Comparison of ENCODE assay signal across 18 cellular contexts in the genomic region with DNA sequence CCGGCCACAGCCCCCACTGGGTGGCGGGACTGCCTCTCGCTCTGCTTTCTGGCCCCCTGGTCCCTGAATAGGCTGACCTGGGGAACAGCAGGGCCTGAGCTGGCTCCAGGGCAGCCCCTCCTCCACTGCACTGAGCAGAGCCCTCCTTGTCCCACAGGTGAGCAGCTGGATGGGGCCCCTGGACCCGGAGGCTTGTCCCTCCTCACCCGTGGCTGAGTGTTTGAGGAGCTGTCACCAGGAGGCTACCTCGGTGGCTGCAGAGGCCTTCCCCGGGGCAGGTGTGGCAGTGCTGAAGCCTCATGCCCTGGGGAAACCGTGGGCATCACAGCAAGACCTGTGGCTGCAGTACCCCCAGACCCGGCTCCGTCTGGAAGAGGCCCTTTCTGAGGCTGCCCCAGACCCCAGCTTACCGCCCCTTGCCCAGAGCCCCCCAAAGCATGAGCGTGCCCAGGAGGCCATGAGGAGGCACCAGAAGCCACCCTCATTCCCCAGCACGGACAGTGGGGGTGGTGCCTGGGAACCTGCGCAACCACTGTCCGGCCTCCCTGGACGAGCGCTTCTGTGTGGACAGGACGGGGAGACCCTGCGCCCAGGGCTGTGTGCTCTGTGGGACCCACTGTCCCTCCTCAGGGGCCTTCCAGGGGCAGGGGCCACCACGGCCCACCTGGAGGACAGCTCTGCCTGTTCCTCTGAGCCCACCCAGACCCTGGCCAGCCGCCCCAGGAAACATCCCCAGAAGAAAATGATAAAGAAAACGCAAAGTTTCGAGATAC. TPM values are rescaled to one million over a fixed set of nuclear protein-coding genes. Genes with fewer than 3 reads are reported as not detected.
DNase-seq lines count a peak whose midpoint lies in the region; ATAC-seq, FAIRE-seq and TF ChIP-seq lines count a peak whose summit lies in the region.
"Had no signal": no experiment of that assay in that cellular context is flagged by ENCODE, and none has a peak within 500 bp of the region (broad histone marks: within the 10 kb centered on the region; RNA-seq: fewer than 3 reads in every experiment).

No MANE protein-coding gene starts in this region.

- BruUV-seq in HepG2 (replicated peaks; lab: Mats Ljungman, UMichigan), result no TSS peak

- H2AFZ ChIP-seq in HepG2 (ENCODE audit: low read length), result no peak overlapping the region
- H2AFZ ChIP-seq: GM23248, PC-9 had no signal

- CTCF ChIA-PET in HepG2 (lab: Yijun Ruan, JAX; ENCODE audit: low intra/inter-chr PET ratio, low total read pairs), result no interaction called here

- no peaks in the 10 kb centered on the region for H4K20me1 ChIP-seq in HepG2 (ENCODE audit: insufficient read depth, low read length)

- H3K27me3 Mint-ChIP-seq in stimulated activated naive CD8-positive, alpha-beta T cell treated with anti-CD3 and anti-CD28 coated beads, Interleukin-15, amount 100 ng/mL, for 72 hours, result peaks cover 34% of the 10 kb centered on the region

- H3K9ac ChIP-seq in HepG2 (ENCODE audit: insufficient read depth, low read depth, low read length), result no peak overlapping the region
- H3K9ac ChIP-seq: GM23248 had no signal

- no peak overlapping the region for H3K4me3 ChIP-seq in HepG2 (replicated peaks in 1 of 3; ENCODE audit: insufficient read depth in 1 of 3, low read depth in 2 of 3, low read length in 3 of 3)
- H3K4me3 ChIP-seq: GM23248, K562, PC-9 had no signal

- H3K36me3 Mint-ChIP-seq in stimulated activated effector memory CD8-positive, alpha-beta T cell treated with anti-CD3 and anti-CD28 coated beads, Interleukin-12 subunit alpha, Interleukin-12 subunit beta, amount 100 ng/mL, for 72 hours, result no peaks in the 10 kb centered on the region

- in situ Hi-C loops in HepG2 (cut with HindIII; ENCODE audit: extremely low pct_ligation_motif_present, low pct_unique_long_range_greater_than_20kb), result no loop called here

- no peaks in the 10 kb centered on the region for H3K4me1 ChIP-seq in HepG2 (ENCODE audit: insufficient read depth, low read length)

- TF ChIP-seq CTCF in HepG2 (CRISPR knock-in tag; IDR thresholded peaks at IDR 0.05), result no peak

- no peaks in the 10 kb centered on the region for H3K79me2 ChIP-seq in HepG2 (ENCODE audit: insufficient read depth, low read length)

- no peaks in the 10 kb centered on the region for H3K36me3 ChIP-seq in HepG2 (replicated peaks in 1 of 2; ENCODE audit: control insufficient read depth in 1 of 2, insufficient read depth in 2 of 2, low read length in 2 of 2)

- peaks cover 0 to 8% of the 10 kb centered on the region in 2 donors for H3K9me3 Mint-ChIP-seq in stimulated activated naive CD8-positive, alpha-beta T cell treated with anti-CD3 and anti-CD28 coated beads, Interleukin-15, amount 100 ng/mL, for 72 hours
- H3K9me3 Mint-ChIP-seq in stimulated activated effector memory CD8-positive, alpha-beta T cell treated with anti-CD3 and anti-CD28 coated beads, Interleukin-12 subunit alpha, Interleukin-12 subunit beta, amount 100 ng/mL, for 72 hours, result no peaks in the 10 kb centered on the region

- ATAC-seq in stimulated activated naive CD8-positive, alpha-beta T cell treated with anti-CD3 and anti-CD28 coated beads, Interleukin-15, amount 100 ng/mL, for 72 hours, result peak; percentile 20
- no peak for ATAC-seq in stimulated activated naive CD8-positive, alpha-beta T cell treated with anti-CD3 and anti-CD28 coated beads, Interleukin-15, Interleukin-2, amounts not matched to agents 100 U/mL and 50 U/mL, for 24 hours
- peak; percentile 24; the same call in 1 of the 3 replicates for ATAC-seq in HepG2
- ATAC-seq in sciatic nerve, result peak; percentile 10
- no peak for ATAC-seq in HG03139 (IDR thresholded peaks at IDR 0.05; ENCODE audit: unreplicated experiment)
- ATAC-seq in stimulated activated effector memory CD8-positive, alpha-beta T cell treated with anti-CD3 and anti-CD28 coated beads, Interleukin-12 subunit alpha, Interleukin-12 subunit beta, amount 100 ng/mL, for 72 hours, result no peak
- ATAC-seq: K562 had no signal

- no peak overlapping the region for H3K4me2 ChIP-seq in HepG2 (ENCODE audit: low read depth, low read length)
- H3K4me2 ChIP-seq: PC-9 had no signal

- TF ChIP-seq EP300 in HepG2 (IDR thresholded peaks at IDR 0.05; ENCODE audit: low read depth in 2 of 2, low read length in 2 of 2) (no peak), HepG2 (CRISPR knock-in tag; IDR thresholded peaks at IDR 0.05; ENCODE audit: borderline replicate concordance) (no peak)

- 25% methylated on average over 8 of the region's 23 CpGs for WGBS in HepG2 (ENCODE audit: low lambda C conversion rate)

- POLR2A ChIA-PET in HepG2 (lab: Yijun Ruan, JAX), result no interaction called here

- DNase-seq in stimulated activated naive CD8-positive, alpha-beta T cell treated with anti-CD3 and anti-CD28 coated beads, Interleukin-15, amount 100 ng/mL, for 72 hours, result no peak
- DNase-seq in stimulated activated naive CD8-positive, alpha-beta T cell treated with anti-CD3 and anti-CD28 coated beads, Interleukin-15, Interleukin-2, amounts not matched to agents 100 U/mL and 50 U/mL, for 24 hours, result no peak
- DNase-seq in HepG2 (ENCODE audit: low spot score) (no peak), sciatic nerve (ENCODE audit: low spot score) (peak; percentile 43), NCI-H510A (lab: John Stamatoyannopoulos, UW) (no peak)
- no peak for DNase-seq in stimulated activated effector memory CD8-positive, alpha-beta T cell treated with anti-CD3 and anti-CD28 coated beads, Interleukin-12 subunit alpha, Interleukin-12 subunit beta, amount 100 ng/mL, for 72 hours (ENCODE audit: low spot score in 2 of 2)
- DNase-seq: ACHN, GM23248, NCI-H1048, NCI-H146, NCI-H748 treated with DMSO at 0.1 percent for 48 hours, PC-9, Right ventricle myocardium superior had no signal

- no peak overlapping the region for H3K4me3 Mint-ChIP-seq in stimulated activated naive CD8-positive, alpha-beta T cell treated with anti-CD3 and anti-CD28 coated beads, Interleukin-15, amount 100 ng/mL, for 72 hours
- H3K4me3 Mint-ChIP-seq in stimulated activated effector memory CD8-positive, alpha-beta T cell treated with anti-CD3 and anti-CD28 coated beads, Interleukin-12 subunit alpha, Interleukin-12 subunit beta, amount 100 ng/mL, for 72 hours, result no peak overlapping the region

- no peak overlapping the region for H3K27ac ChIP-seq in HepG2 (ENCODE audit: extremely low read length, insufficient read depth, low read length)
- H3K27ac ChIP-seq: GM23248, HL-60, PC-9 had no signal

- no peak overlapping the region for H3K27ac Mint-ChIP-seq in stimulated activated naive CD8-positive, alpha-beta T cell treated with anti-CD3 and anti-CD28 coated beads, Interleukin-15, amount 100 ng/mL, for 72 hours
- H3K27ac Mint-ChIP-seq in stimulated activated effector memory CD8-positive, alpha-beta T cell treated with anti-CD3 and anti-CD28 coated beads, Interleukin-12 subunit alpha, Interleukin-12 subunit beta, amount 100 ng/mL, for 72 hours, result no peak overlapping the region

- TF ChIP-seq POLR2A in HepG2 (IDR thresholded peaks at IDR 0.05; ENCODE audit: insufficient read depth in 1 of 2, low read depth in 2 of 2, low read length in 2 of 2), result no peak

- FAIRE-seq in HepG2 (lab: Jason Lieb, UNC), result no peak
- FAIRE-seq: K562 had no signal

- H3K9me3 ChIP-seq in HepG2 (ENCODE audit: low read length), result no peaks in the 10 kb centered on the region

- H3K27me3 ChIP-seq in HepG2 (ENCODE audit: control insufficient read depth in 1 of 2, insufficient read depth in 2 of 2, low read length in 2 of 2), result peaks cover 8 to 41% of the 10 kb centered on the region in 2 experiments

- intact Hi-C loops in HepG2 (cut with micrococcal nuclease; ENCODE audit: unreplicated experiment), result no loop called here
- intact Hi-C loops in sciatic nerve (cut with DNase I), result no loop called here

- no peak for TF ChIP-seq RAD21 in HepG2 (CRISPR knock-in tag; IDR thresholded peaks at IDR 0.05)

- peaks cover 7% of the 10 kb centered on the region for H3K4me1 Mint-ChIP-seq in stimulated activated naive CD8-positive, alpha-beta T cell treated with anti-CD3 and anti-CD28 coated beads, Interleukin-15, amount 100 ng/mL, for 72 hours
- peaks cover 14% of the 10 kb centered on the region for H3K4me1 Mint-ChIP-seq in stimulated activated effector memory CD8-positive, alpha-beta T cell treated with anti-CD3 and anti-CD28 coated beads, Interleukin-12 subunit alpha, Interleukin-12 subunit beta, amount 100 ng/mL, for 72 hours

RNA-seq across cellular contexts. Expression of a gene that starts 28.5 kb away (rescaled TPM):
- total RNA-seq in HepG2 (2016; rRNA removed; fragmentation: Illumina TruSeq; extraction: Trizol) (not detected in 2 replicates), sciatic nerve (not detected)
- total RNA-seq in HepG2 (2016; cell fraction: cytosol; rRNA removed; fragmentation: Illumina TruSeq; extraction: Trizol; ENCODE audit: low read depth), result not detected in 2 replicates
- not detected in 2 replicates for total RNA-seq in HepG2 (2016; cell fraction: insoluble cytoplasmic fraction; rRNA removed; fragmentation: Illumina TruSeq; extraction: Trizol)
- total RNA-seq in HepG2 (2016; cell fraction: membrane; rRNA removed; fragmentation: Illumina TruSeq; extraction: Trizol), result not detected in 2 replicates
- total RNA-seq in HepG2 (2016; cell fraction: nucleus; rRNA removed; fragmentation: Illumina TruSeq; extraction: Trizol), result not detected in 2 replicates
- not detected in 2 replicates for polyA plus RNA-seq in HepG2 (2011; rRNA removed)
- polyA plus RNA-seq in HepG2 (2011; cell fraction: cytosol; rRNA removed), result not detected in 2 replicates
- not detected in 2 replicates for polyA plus RNA-seq in HepG2 (2011; cell fraction: nucleus; rRNA removed)
- not detected in 2 replicates for polyA plus RNA-seq in HepG2 (2012)
- polyA plus RNA-seq in HepG2 (2016; cell fraction: cytosol; fragmentation: Illumina TruSeq; extraction: Trizol; ENCODE audit: low read depth), result not detected in 2 replicates
- not detected in 2 replicates for polyA plus RNA-seq in HepG2 (2016; cell fraction: insoluble cytoplasmic fraction; fragmentation: Illumina TruSeq; extraction: Trizol; ENCODE audit: low read depth)
- not detected in 2 replicates for polyA plus RNA-seq in HepG2 (2016; cell fraction: membrane; fragmentation: Illumina TruSeq; extraction: Trizol; ENCODE audit: low read depth)
- not detected in 2 replicates for polyA plus RNA-seq in HepG2 (2016; cell fraction: nucleus; fragmentation: Illumina TruSeq; extraction: Trizol; ENCODE audit: insufficient read depth, low read depth)
- 0.14 TPM in 1 of 2 replicates, not detected in the other for polyA minus RNA-seq in HepG2 (2011; rRNA and poly(A)+ RNA removed; ENCODE audit: low replicate concordance)
- not detected in 2 replicates for polyA minus RNA-seq in HepG2 (2011; cell fraction: cytosol; rRNA and poly(A)+ RNA removed)
- polyA minus RNA-seq in HepG2 (2011; cell fraction: nucleus; rRNA and poly(A)+ RNA removed), result not detected in 2 replicates
- total RNA-seq: Daoy, GM23248, K562, M059J, PC-9 had no signal
- polyA plus RNA-seq: GM23248, K562 had no signal

RNA-seq across cellular contexts. Expression of a gene that starts 55.2 kb away (rescaled TPM):
- total RNA-seq in HepG2 (2016; rRNA removed; fragmentation: Illumina TruSeq; extraction: Trizol) (2.8 and 4.3 TPM in 2 replicates), sciatic nerve (9.0 TPM)
- 1.0 and 1.3 TPM in 2 replicates for total RNA-seq in HepG2 (2016; cell fraction: cytosol; rRNA removed; fragmentation: Illumina TruSeq; extraction: Trizol; ENCODE audit: low read depth)
- total RNA-seq in HepG2 (2016; cell fraction: insoluble cytoplasmic fraction; rRNA removed; fragmentation: Illumina TruSeq; extraction: Trizol), result 2.2 and 4.2 TPM in 2 replicates
- total RNA-seq in HepG2 (2016; cell fraction: membrane; rRNA removed; fragmentation: Illumina TruSeq; extraction: Trizol), result 1.4 and 2.0 TPM in 2 replicates
- total RNA-seq in HepG2 (2016; cell fraction: nucleus; rRNA removed; fragmentation: Illumina TruSeq; extraction: Trizol), result 3.4 and 4.3 TPM in 2 replicates
- 2.9 and 3.7 TPM in 2 replicates for polyA plus RNA-seq in HepG2 (2011; rRNA removed)
- 2.6 and 3.2 TPM in 2 replicates for polyA plus RNA-seq in HepG2 (2011; cell fraction: cytosol; rRNA removed)
- 4.9 and 6.4 TPM in 2 replicates for polyA plus RNA-seq in HepG2 (2011; cell fraction: nucleus; rRNA removed)
- 5.0 and 5.2 TPM in 2 replicates for polyA plus RNA-seq in HepG2 (2012)
- 0.50 and 0.51 TPM in 2 replicates for polyA plus RNA-seq in HepG2 (2016; cell fraction: cytosol; fragmentation: Illumina TruSeq; extraction: Trizol; ENCODE audit: low read depth)
- 1.8 and 2.3 TPM in 2 replicates for polyA plus RNA-seq in HepG2 (2016; cell fraction: insoluble cytoplasmic fraction; fragmentation: Illumina TruSeq; extraction: Trizol; ENCODE audit: low read depth)
- polyA plus RNA-seq in HepG2 (2016; cell fraction: membrane; fragmentation: Illumina TruSeq; extraction: Trizol; ENCODE audit: low read depth), result 0.66 and 0.68 TPM in 2 replicates
- polyA plus RNA-seq in HepG2 (2016; cell fraction: nucleus; fragmentation: Illumina TruSeq; extraction: Trizol; ENCODE audit: insufficient read depth, low read depth), result 8.7 and 9.9 TPM in 2 replicates
- polyA minus RNA-seq in HepG2 (2011; rRNA and poly(A)+ RNA removed; ENCODE audit: low replicate concordance), result 2.8 and 7.8 TPM in 2 replicates
- 2.0 TPM in 2 replicates for polyA minus RNA-seq in HepG2 (2011; cell fraction: cytosol; rRNA and poly(A)+ RNA removed)
- 6.7 and 8.1 TPM in 2 replicates for polyA minus RNA-seq in HepG2 (2011; cell fraction: nucleus; rRNA and poly(A)+ RNA removed)

RNA-seq across cellular contexts. Expression of a gene that starts 55.4 kb away (rescaled TPM):
- total RNA-seq in HepG2 (2016; rRNA removed; fragmentation: Illumina TruSeq; extraction: Trizol), result 192 and 240 TPM in 2 replicates
- 42.0 and 46.9 TPM in 2 replicates for total RNA-seq in HepG2 (2016; cell fraction: cytosol; rRNA removed; fragmentation: Illumina TruSeq; extraction: Trizol; ENCODE audit: low read depth)
- 168 and 247 TPM in 2 replicates for total RNA-seq in HepG2 (2016; cell fraction: insoluble cytoplasmic fraction; rRNA removed; fragmentation: Illumina TruSeq; extraction: Trizol)
- 52.9 and 56.5 TPM in 2 replicates for total RNA-seq in HepG2 (2016; cell fraction: membrane; rRNA removed; fragmentation: Illumina TruSeq; extraction: Trizol)
- total RNA-seq in HepG2 (2016; cell fraction: nucleus; rRNA removed; fragmentation: Illumina TruSeq; extraction: Trizol), result 141 and 179 TPM in 2 replicates
- polyA plus RNA-seq in HepG2 (2011; rRNA removed), result 156 and 185 TPM in 2 replicates
- polyA plus RNA-seq in HepG2 (2011; cell fraction: cytosol; rRNA removed), result 110 and 117 TPM in 2 replicates
- polyA plus RNA-seq in HepG2 (2011; cell fraction: nucleus; rRNA removed), result 108 and 110 TPM in 2 replicates
- polyA plus RNA-seq in HepG2 (2012), result 146 and 185 TPM in 2 replicates
- 12.6 and 16.7 TPM in 2 replicates for polyA plus RNA-seq in HepG2 (2016; cell fraction: cytosol; fragmentation: Illumina TruSeq; extraction: Trizol; ENCODE audit: low read depth)
- polyA plus RNA-seq in HepG2 (2016; cell fraction: insoluble cytoplasmic fraction; fragmentation: Illumina TruSeq; extraction: Trizol; ENCODE audit: low read depth), result 131 and 149 TPM in 2 replicates
- polyA plus RNA-seq in HepG2 (2016; cell fraction: membrane; fragmentation: Illumina TruSeq; extraction: Trizol; ENCODE audit: low read depth), result 23.0 and 24.9 TPM in 2 replicates
- polyA plus RNA-seq in HepG2 (2016; cell fraction: nucleus; fragmentation: Illumina TruSeq; extraction: Trizol; ENCODE audit: insufficient read depth, low read depth), result 181 and 200 TPM in 2 replicates
- 514 and 684 TPM in 2 replicates for polyA minus RNA-seq in HepG2 (2011; rRNA and poly(A)+ RNA removed; ENCODE audit: low replicate concordance)
- 123 and 151 TPM in 2 replicates for polyA minus RNA-seq in HepG2 (2011; cell fraction: cytosol; rRNA and poly(A)+ RNA removed)
- 128 and 143 TPM in 2 replicates for polyA minus RNA-seq in HepG2 (2011; cell fraction: nucleus; rRNA and poly(A)+ RNA removed)
- 105 TPM for total RNA-seq in sciatic nerve

Comparison
In these comparisons a context has a peak if more than half of its experiments do, and no peak if none do; other contexts are left out.
1. ATAC-seq: peak in stimulated activated naive CD8-positive, alpha-beta T cell treated with anti-CD3 and anti-CD28 coated beads, Interleukin-15, amount 100 ng/mL, for 72 hours (single experiment), HepG2 (single experiment) and sciatic nerve (single experiment); none in stimulated activated naive CD8-positive, alpha-beta T cell treated with anti-CD3 and anti-CD28 coated beads, Interleukin-15, Interleukin-2, amounts not matched to agents 100 U/mL and 50 U/mL, for 24 hours (single experiment), HG03139 (single experiment) and stimulated activated effector memory CD8-positive, alpha-beta T cell treated with anti-CD3 and anti-CD28 coated beads, Interleukin-12 subunit alpha, Interleukin-12 subunit beta, amount 100 ng/mL, for 72 hours (single experiment).